In genomic region chr6:169099411-169100202, GRCh38 we compare ENCODE assay signal across 16 cellular contexts.
A peak's percentile ranks its signal among the peaks of the same experiment; 100 is the strongest.
DNase-seq lines count a peak whose midpoint lies in the region; ATAC-seq, FAIRE-seq and TF ChIP-seq lines count a peak whose summit lies in the region.
"Had no signal": no experiment of that assay in that cellular context is flagged by ENCODE, and none has a peak within 500 bp of the region (broad histone marks: within the 10 kb centered on the region; RNA-seq: fewer than 3 reads in every experiment).

No MANE protein-coding gene starts in this region.

- ATAC-seq in HepG2 (no peak), right lobe of liver (no peak), WTC11 (peak; percentile 51), HG03571 (IDR thresholded peaks at IDR 0.05; ENCODE audit: unreplicated experiment) (no peak)
- no peak for ATAC-seq in activated T-cell treated with anti-CD3 and anti-CD28 coated beads, Interleukin-2, amount 50 U/mL, for 72 hours (replicated peaks in 1 of 2)
- ATAC-seq: psoas muscle; stimulated activated effector memory CD8-positive, alpha-beta T cell treated with anti-CD3 and anti-CD28 coated beads, Interleukin-12 subunit alpha, Interleukin-12 subunit beta, amount 100 ng/mL, for 72 hours had no signal

- TF ChIP-seq EP300 in HepG2 (IDR thresholded peaks at IDR 0.05; ENCODE audit: low read depth in 2 of 2, low read length in 2 of 2) (no peak), HepG2 (CRISPR knock-in tag; IDR thresholded peaks at IDR 0.05; ENCODE audit: borderline replicate concordance) (no peak)

- H4K20me1 ChIP-seq in HepG2 (ENCODE audit: insufficient read depth, low read length): no peaks in the 10 kb centered on the region

- H3K4me1 ChIP-seq in HepG2 (ENCODE audit: insufficient read depth, low read length) (no peaks in the 10 kb centered on the region), right lobe of liver (no peaks in the 10 kb centered on the region)
- H3K4me1 ChIP-seq: psoas muscle, vagina had no signal

- no peaks in the 10 kb centered on the region for H3K79me2 ChIP-seq in HepG2 (ENCODE audit: insufficient read depth, low read length)

- CTCF ChIA-PET in HepG2 (lab: Yijun Ruan, JAX; ENCODE audit: low intra/inter-chr PET ratio, low total read pairs) (no interaction called here), WTC11 (lab: Charles Lee) (interaction anchor here (0.5 to 1.3 kb wide), 3 partner anchors 80 to 231 kb away, joined by 3 to 4 read pairs (median 3); no protein-coding TSS in a partner anchor)

- no peak for TF ChIP-seq RAD21 in HepG2 (CRISPR knock-in tag; IDR thresholded peaks at IDR 0.05)

- TF ChIP-seq POLR2A in HepG2 (IDR thresholded peaks at IDR 0.05; ENCODE audit: insufficient read depth in 1 of 2, low read depth in 2 of 2, low read length in 2 of 2) (no peak), right lobe of liver (IDR thresholded peaks at IDR 0.05) (no peak)

- H2AFZ ChIP-seq in HepG2 (ENCODE audit: low read length): no peak overlapping the region

- POLR2A ChIA-PET in HepG2 (lab: Yijun Ruan, JAX): no interaction called here
- POLR2A ChIA-PET in WTC11 (lab: Charles Lee): no interaction called here

- H3K4me2 ChIP-seq in HepG2 (ENCODE audit: low read depth, low read length): no peak overlapping the region

- H3K4me3 ChIP-seq in HepG2 (replicated peaks in 1 of 3; ENCODE audit: insufficient read depth in 1 of 3, low read depth in 2 of 3, low read length in 3 of 3) (no peak overlapping the region), right lobe of liver (no peak overlapping the region), foreskin fibroblast (ENCODE audit: low read depth in 1 of 2, low read length in 2 of 2) (no peak overlapping the region)
- H3K4me3 ChIP-seq: psoas muscle, vagina had no signal

- H3K9ac ChIP-seq in HepG2 (ENCODE audit: insufficient read depth, low read depth, low read length): no peak overlapping the region

- WGBS in HepG2 (ENCODE audit: low lambda C conversion rate): 2% methylated on average over 5 of the region's 5 CpGs
- WGBS in right lobe of liver (ENCODE audit: insufficient coverage, low coverage, low lambda C conversion rate, missing lambda C conversion rate): 33% methylated on average over 4 of the region's 5 CpGs

- peaks cover 47% of the 10 kb centered on the region for H3K9me3 Mint-ChIP-seq in WTC11
- H3K9me3 Mint-ChIP-seq in activated T-cell treated with anti-CD3 and anti-CD28 coated beads, Interleukin-2, amount 50 U/mL, for 72 hours: peaks cover 0 to 3% of the 10 kb centered on the region in 2 donors
- H3K9me3 Mint-ChIP-seq: stimulated activated effector memory CD8-positive, alpha-beta T cell treated with anti-CD3 and anti-CD28 coated beads, Interleukin-12 subunit alpha, Interleukin-12 subunit beta, amount 100 ng/mL, for 72 hours had no signal

- H3K4me1 Mint-ChIP-seq in WTC11: peaks cover 32% of the 10 kb centered on the region
- no peaks in the 10 kb centered on the region for H3K4me1 Mint-ChIP-seq in activated T-cell treated with anti-CD3 and anti-CD28 coated beads, Interleukin-2, amount 50 U/mL, for 72 hours (ENCODE audit: low read depth)
- H3K4me1 Mint-ChIP-seq: stimulated activated effector memory CD8-positive, alpha-beta T cell treated with anti-CD3 and anti-CD28 coated beads, Interleukin-12 subunit alpha, Interleukin-12 subunit beta, amount 100 ng/mL, for 72 hours had no signal

- H3K27ac ChIP-seq in HepG2 (ENCODE audit: extremely low read length, insufficient read depth, low read length): no peak overlapping the region
- H3K27ac ChIP-seq in right lobe of liver: no peak overlapping the region
- H3K27ac ChIP-seq: psoas muscle, vagina had no signal

- H3K27me3 ChIP-seq in HepG2 (ENCODE audit: control insufficient read depth in 1 of 2, insufficient read depth in 2 of 2, low read length in 2 of 2) (peaks cover 0 to 10% of the 10 kb centered on the region in 2 experiments; a peak in 3 of 5 replicates), right lobe of liver (no peaks in the 10 kb centered on the region)
- H3K27me3 ChIP-seq: vagina had no signal

- H3K36me3 Mint-ChIP-seq in WTC11: peaks cover 13% of the 10 kb centered on the region
- H3K36me3 Mint-ChIP-seq in activated T-cell treated with anti-CD3 and anti-CD28 coated beads, Interleukin-2, amount 50 U/mL, for 72 hours (ENCODE audit: insufficient read depth in 2 of 2): no peaks in the 10 kb centered on the region
- H3K36me3 Mint-ChIP-seq: brain; mesothelial cell of epicardium; stimulated activated effector memory CD8-positive, alpha-beta T cell treated with anti-CD3 and anti-CD28 coated beads, Interleukin-12 subunit alpha, Interleukin-12 subunit beta, amount 100 ng/mL, for 72 hours had no signal

- DNase-seq in HepG2 (ENCODE audit: low spot score): peak; percentile 11
- no peak for DNase-seq in right lobe of liver
- no peak for DNase-seq in WTC11 (ENCODE audit: low spot score)
- peak in 1 of 2 donors; percentile 61 for DNase-seq in foreskin fibroblast
- no peak for DNase-seq in AG08395 (ENCODE audit: low spot score)
- DNase-seq in GM20000 (ENCODE audit: low spot score): no peak
- no peak for DNase-seq in activated T-cell treated with anti-CD3 and anti-CD28 coated beads, Interleukin-2, amount 50 U/mL, for 72 hours
- DNase-seq: activated CD4-positive, alpha-beta T cell treated with anti-CD3 and anti-CD28 coated beads for 48 hours; KBM-7; psoas muscle; SW 1271 had no signal

- H3K9me3 ChIP-seq in HepG2 (ENCODE audit: low read length): no peaks in the 10 kb centered on the region
- H3K9me3 ChIP-seq in right lobe of liver: no peaks in the 10 kb centered on the region
- H3K9me3 ChIP-seq: psoas muscle, vagina had no signal

- TF ChIP-seq CTCF in HepG2 (CRISPR knock-in tag; IDR thresholded peaks at IDR 0.05) (no peak), right lobe of liver (IDR thresholded peaks at IDR 0.05) (no peak), WTC11 (IDR thresholded peaks at IDR 0.05) (no peak), foreskin fibroblast (IDR thresholded peaks at IDR 0.05; ENCODE audit: low read depth, low read length) (peak; percentile 3), GM20000 (IDR thresholded peaks at IDR 0.05; ENCODE audit: extremely low read depth, missing control alignments) (no peak)

- H3K36me3 ChIP-seq in HepG2 (replicated peaks in 1 of 2; ENCODE audit: control insufficient read depth in 1 of 2, insufficient read depth in 2 of 2, low read length in 2 of 2) (no peaks in the 10 kb centered on the region), right lobe of liver (no peaks in the 10 kb centered on the region)
- H3K36me3 ChIP-seq: vagina had no signal

- intact Hi-C loops in HepG2 (cut with micrococcal nuclease; ENCODE audit: unreplicated experiment) (no loop called here), right lobe of liver (cut with DNase I) (no loop called here)

- no peak overlapping the region for H3K4me3 Mint-ChIP-seq in WTC11
- H3K4me3 Mint-ChIP-seq in activated T-cell treated with anti-CD3 and anti-CD28 coated beads, Interleukin-2, amount 50 U/mL, for 72 hours: no peak overlapping the region
- H3K4me3 Mint-ChIP-seq: mesothelial cell of epicardium; stimulated activated effector memory CD8-positive, alpha-beta T cell treated with anti-CD3 and anti-CD28 coated beads, Interleukin-12 subunit alpha, Interleukin-12 subunit beta, amount 100 ng/mL, for 72 hours had no signal

- no peak for FAIRE-seq in HepG2 (lab: Jason Lieb, UNC)

- in situ Hi-C loops in HepG2 (cut with HindIII; ENCODE audit: extremely low pct_ligation_motif_present, low pct_unique_long_range_greater_than_20kb): no loop called here

- H3K27me3 Mint-ChIP-seq in WTC11 (ENCODE audit: low read depth): no peaks in the 10 kb centered on the region; the same call in 1 of the 2 replicates
- H3K27me3 Mint-ChIP-seq in activated T-cell treated with anti-CD3 and anti-CD28 coated beads, Interleukin-2, amount 50 U/mL, for 72 hours (ENCODE audit: low read depth): peaks cover 6% of the 10 kb centered on the region

- BruUV-seq in HepG2 (replicated peaks; lab: Mats Ljungman, UMichigan): no TSS peak

- H3K27ac Mint-ChIP-seq in WTC11: no peak overlapping the region
- H3K27ac Mint-ChIP-seq in activated T-cell treated with anti-CD3 and anti-CD28 coated beads, Interleukin-2, amount 50 U/mL, for 72 hours: no peak overlapping the region
- H3K27ac Mint-ChIP-seq: mesothelial cell of epicardium; stimulated activated effector memory CD8-positive, alpha-beta T cell treated with anti-CD3 and anti-CD28 coated beads, Interleukin-12 subunit alpha, Interleukin-12 subunit beta, amount 100 ng/mL, for 72 hours had no signal

TF ChIP-seq in HepG2, 621 proteins besides CTCF, POLR2A, EP300 and RAD21:
- no peak for TF ChIP-seq KAT2B (IDR thresholded peaks at IDR 0.05; ENCODE audit: borderline replicate concordance, low read depth, low read length)
- TF ChIP-seq ZNF580 (CRISPR knock-in tag; IDR thresholded peaks at IDR 0.05; ENCODE audit: borderline replicate concordance, low read depth): no peak
- TF ChIP-seq ZNF652 (CRISPR knock-in tag; IDR thresholded peaks at IDR 0.05; ENCODE audit: borderline replicate concordance, low read depth): peak; percentile 43; the same call in 1 of the 2 replicates

TF ChIP-seq in WTC11, 78 proteins besides CTCF, POLR2A, EP300 and RAD21:
- TF ChIP-seq ZNF425 (CRISPR knock-in tag; conservative IDR thresholded peaks at IDR 0.05): no peak
- TF ChIP-seq NFE2L1 (CRISPR knock-in tag; IDR thresholded peaks at IDR 0.05): 0 out of 2 replicates have a peak, but pooled peaks have one; percentile 30

Comparison
In these comparisons a context has a peak if more than half of its experiments do, and no peak if none do; other contexts are left out.
1. Of the 50 proteins assayed by ChIP-seq in both HepG2 and WTC11: peak only in HepG2: none; only in WTC11: NFE2L1; in both: none; in neither: 49.